ENCODE assay signal across 9 cellular contexts in genomic region chr1:10796029-10796944, GRCh38. TPM values are rescaled to one million over a fixed set of nuclear protein-coding genes. Genes with fewer than 3 reads are reported as not detected.
DNase-seq lines count a peak whose midpoint lies in the region; ATAC-seq and TF ChIP-seq lines count a peak whose summit lies in the region.
"Had no signal": no experiment of that assay in that cellular context is flagged by ENCODE, and none has a peak within 500 bp of the region (broad histone marks: within the 10 kb centered on the region; RNA-seq: fewer than 3 reads in every experiment).

Gene CASZ1, minus strand, starts transcription at chr1:10796646. Its CDS starts 102,757 bp downstream, at chr1:10693889.

- intact Hi-C loops in heart right ventricle (cut with DNase I), result loop anchor here in 6 of 10 donors (5.0 to 10.0 kb wide), 8 partner anchors 66 to 281 kb away; no protein-coding TSS in a partner anchor

- H3K36me3 Mint-ChIP-seq in activated CD4-positive, alpha-beta T cell treated with anti-CD3 and anti-CD28 coated beads, Interleukin-2, amount 10 ng/mL, durations not matched to agents 7 days and 5 days (ENCODE audit: low read depth), result no peaks in the 10 kb centered on the region
- H3K36me3 Mint-ChIP-seq in osteocyte (ENCODE audit: unreplicated experiment), result no peaks in the 10 kb centered on the region

- ATAC-seq in heart right ventricle (peak; percentile 65 to 78 (median 72)), HG03139 (IDR thresholded peaks at IDR 0.05; ENCODE audit: unreplicated experiment) (no peak), GM21576 (IDR thresholded peaks at IDR 0.05; ENCODE audit: unreplicated experiment) (no peak)

- H3K4me1 ChIP-seq in heart right ventricle, result peaks cover under 1 to 37% (median 24%) of the 10 kb centered on the region in 9 donors

- no peaks in the 10 kb centered on the region for H3K36me3 ChIP-seq in heart right ventricle

- no peaks in the 10 kb centered on the region for H3K9me3 ChIP-seq in heart right ventricle

- H3K4me3 Mint-ChIP-seq in activated CD4-positive, alpha-beta T cell treated with anti-CD3 and anti-CD28 coated beads, Interleukin-2, amount 10 ng/mL, durations not matched to agents 7 days and 5 days, result peak within 1 kb of the TSS; percentile 67
- H3K4me3 Mint-ChIP-seq in osteocyte (ENCODE audit: unreplicated experiment), result peak within 1 kb of the TSS; percentile 78

- WGBS in heart right ventricle, 2 donors, result 0 to 1% methylated on average over 65 to 88 of the region's 88 CpGs

- H3K27me3 ChIP-seq in heart right ventricle, result peaks cover 0 to 90% (median 14%) of the 10 kb centered on the region in 7 donors

- peak within 1 kb of the TSS; percentile 71 to 99 (median 90) for H3K27ac ChIP-seq in heart right ventricle

- H3K4me3 ChIP-seq in heart right ventricle, result peak within 1 kb of the TSS; percentile 39 to 96 (median 79)

- DNase-seq in activated CD4-positive, alpha-beta T cell treated with anti-CD3 and anti-CD28 coated beads, Interleukin-2, amount 10 ng/mL, durations not matched to agents 7 days and 5 days, result no peak
- DNase-seq in activated CD4-positive, alpha-beta T cell treated with anti-CD3 and anti-CD28 coated beads for 4 hours, result no peak
- DNase-seq in NCI-H2196 (lab: John Stamatoyannopoulos, UW; ENCODE audit: unreplicated experiment) (peak; percentile 92), amniotic stem cell (lab: John Stamatoyannopoulos, UW) (peak; percentile 70), heart right ventricle (peak; percentile 79 to 86), osteocyte (ENCODE audit: extremely low spot score, unreplicated experiment) (peak; percentile 94)

- POLR2A ChIA-PET in activated CD4-positive, alpha-beta T cell treated with anti-CD3 and anti-CD28 coated beads, Interleukin-2, amount 10 ng/mL, durations not matched to agents 7 days and 5 days (lab: Charles Lee), result no interaction called here

- peaks cover 12% of the 10 kb centered on the region for H3K4me1 Mint-ChIP-seq in activated CD4-positive, alpha-beta T cell treated with anti-CD3 and anti-CD28 coated beads, Interleukin-2, amount 10 ng/mL, durations not matched to agents 7 days and 5 days
- peaks cover 20% of the 10 kb centered on the region for H3K4me1 Mint-ChIP-seq in osteocyte (ENCODE audit: unreplicated experiment)

- TF ChIP-seq CTCF in heart right ventricle (IDR thresholded peaks at IDR 0.05), result no peak
- no peak for TF ChIP-seq CTCF in osteocyte (IDR thresholded peaks at IDR 0.05)

- no peaks in the 10 kb centered on the region for H3K9me3 Mint-ChIP-seq in activated CD4-positive, alpha-beta T cell treated with anti-CD3 and anti-CD28 coated beads, Interleukin-2, amount 10 ng/mL, durations not matched to agents 7 days and 5 days
- no peaks in the 10 kb centered on the region for H3K9me3 Mint-ChIP-seq in osteocyte (ENCODE audit: unreplicated experiment)
- H3K9me3 Mint-ChIP-seq: dendritic cell treated with granulocyte-macrophage colony-stimulating factor and Interleukin-4, amounts not matched to agents 40 ng/mL and 50 ng/mL, for 4 days had no signal

- peaks cover 68% of the 10 kb centered on the region for H3K27me3 Mint-ChIP-seq in activated CD4-positive, alpha-beta T cell treated with anti-CD3 and anti-CD28 coated beads, Interleukin-2, amount 10 ng/mL, durations not matched to agents 7 days and 5 days
- H3K27me3 Mint-ChIP-seq in osteocyte (ENCODE audit: unreplicated experiment), result peaks cover 63% of the 10 kb centered on the region

- CTCF ChIA-PET in activated CD4-positive, alpha-beta T cell treated with anti-CD3 and anti-CD28 coated beads, Interleukin-2, amount 10 ng/mL, durations not matched to agents 7 days and 5 days (lab: Charles Lee), result interaction anchor here (0.6 kb wide), 2 partner anchors 124 to 1433 kb away, joined by 3 to 6 read pairs; no protein-coding TSS in a partner anchor

- H3K27ac Mint-ChIP-seq in activated CD4-positive, alpha-beta T cell treated with anti-CD3 and anti-CD28 coated beads, Interleukin-2, amount 10 ng/mL, durations not matched to agents 7 days and 5 days, result no peak within 1 kb of the TSS
- H3K27ac Mint-ChIP-seq in osteocyte (ENCODE audit: unreplicated experiment), result no peak within 1 kb of the TSS
- H3K27ac Mint-ChIP-seq: dendritic cell treated with granulocyte-macrophage colony-stimulating factor and Interleukin-4, amounts not matched to agents 40 ng/mL and 50 ng/mL, for 4 days had no signal

RNA-seq across cellular contexts. Expression of gene CASZ1, which starts in this region (rescaled TPM):
- 1 to 10 TPM; 7.6 to 9.8 TPM for total RNA-seq in activated CD4-positive, alpha-beta T cell treated with anti-CD3 and anti-CD28 coated beads, Interleukin-2, amount 10 ng/mL, durations not matched to agents 7 days and 5 days
- total RNA-seq in heart right ventricle, result 10 to 100 TPM; 54.4 to 79.8 (median 66.1) TPM
- 10 to 100 TPM; 19.5 to 44.9 TPM for polyA plus RNA-seq in heart right ventricle
- 1.2 and 1.8 TPM in 2 replicates for total RNA-seq in osteocyte

Comparison
In these comparisons a context has a peak if more than half of its experiments do, and no peak if none do; other contexts are left out.
1. RNA of gene CASZ1 (total RNA-seq): 54.4 to 79.8 TPM in heart right ventricle; 7.6 to 9.8 TPM in activated CD4-positive, alpha-beta T cell treated with anti-CD3 and anti-CD28 coated beads, Interleukin-2, amount 10 ng/mL, durations not matched to agents 7 days and 5 days and 1.2 to 1.8 TPM in osteocyte; every median in the first group is over 4 times any median in the second.
2. DNase-seq: peak in NCI-H2196 (single experiment), amniotic stem cell (single experiment), heart right ventricle (2 of 2) and osteocyte (single experiment); none in activated CD4-positive, alpha-beta T cell treated with anti-CD3 and anti-CD28 coated beads, Interleukin-2, amount 10 ng/mL, durations not matched to agents 7 days and 5 days (single experiment) and activated CD4-positive, alpha-beta T cell treated with anti-CD3 and anti-CD28 coated beads for 4 hours (0 of 2).
3. ATAC-seq: peak in heart right ventricle (8 of 8); none in HG03139 (single experiment) and GM21576 (single experiment).